In genomic region chr16:69397821-69398521, GRCh38 we compare ENCODE assay signal across 8 cellular contexts. TPM values are rescaled to one million over a fixed set of nuclear protein-coding genes. Genes with fewer than 3 reads are reported as not detected.
A peak's percentile ranks its signal among the peaks of the same experiment; 100 is the strongest.
DNase-seq lines count a peak whose midpoint lies in the region; ATAC-seq and TF ChIP-seq lines count a peak whose summit lies in the region.

No MANE protein-coding gene starts in this region.

- H3K36me3 ChIP-seq in Caco-2 (ENCODE audit: control insufficient read depth, insufficient read depth, low read length): no peaks in the 10 kb centered on the region

- peak overlapping the region; percentile 78 for H3K27ac Mint-ChIP-seq in Caco-2 (ENCODE audit: unreplicated experiment)
- peak overlapping the region; percentile 57 for H3K27ac Mint-ChIP-seq in activated T-helper 1 cell treated with anti-CD3 and anti-CD28 coated beads, Interleukin-12 subunit alpha, Interleukin-12 subunit beta, Interleukin-2, Interleukin-4 antibody, amounts not matched to agents 30 ng/mL and 10 ng/mL and 1 ng/mL, durations not matched to agents 14 hours and 24 hours and 36 hours
- no peak overlapping the region for H3K27ac Mint-ChIP-seq in activated naive CD4-positive, alpha-beta T cell treated with anti-CD3 and anti-CD28 coated beads, Interleukin-2, amount 50 U/mL, for 72 hours

- H3K9me3 ChIP-seq in Caco-2: no peaks in the 10 kb centered on the region

- no TSS peak for BruUV-seq in Caco-2 (replicated peaks; lab: Mats Ljungman, UMichigan)

- no peaks in the 10 kb centered on the region for H3K9me3 Mint-ChIP-seq in Caco-2 (ENCODE audit: unreplicated experiment)
- H3K9me3 Mint-ChIP-seq in activated T-helper 1 cell treated with anti-CD3 and anti-CD28 coated beads, Interleukin-12 subunit alpha, Interleukin-12 subunit beta, Interleukin-2, Interleukin-4 antibody, amounts not matched to agents 30 ng/mL and 10 ng/mL and 1 ng/mL, durations not matched to agents 14 hours and 24 hours and 36 hours: no peaks in the 10 kb centered on the region
- no peaks in the 10 kb centered on the region for H3K9me3 Mint-ChIP-seq in activated naive CD4-positive, alpha-beta T cell treated with anti-CD3 and anti-CD28 coated beads, Interleukin-2, amount 50 U/mL, for 72 hours

- ATAC-seq in left cardiac atrium: peak; percentile 82 to 89
- no peak for ATAC-seq in activated naive CD4-positive, alpha-beta T cell treated with anti-CD3 and anti-CD28 coated beads, Interleukin-2, amount 50 U/mL, for 72 hours

- peaks cover 38% of the 10 kb centered on the region for H3K4me1 Mint-ChIP-seq in Caco-2 (ENCODE audit: low read depth, unreplicated experiment)
- H3K4me1 Mint-ChIP-seq in activated T-helper 1 cell treated with anti-CD3 and anti-CD28 coated beads, Interleukin-12 subunit alpha, Interleukin-12 subunit beta, Interleukin-2, Interleukin-4 antibody, amounts not matched to agents 30 ng/mL and 10 ng/mL and 1 ng/mL, durations not matched to agents 14 hours and 24 hours and 36 hours (ENCODE audit: low read depth): peaks cover 24% of the 10 kb centered on the region

- no peaks in the 10 kb centered on the region for H3K27me3 Mint-ChIP-seq in Caco-2 (ENCODE audit: insufficient read depth, unreplicated experiment)
- peaks cover 2% of the 10 kb centered on the region for H3K27me3 Mint-ChIP-seq in activated T-helper 1 cell treated with anti-CD3 and anti-CD28 coated beads, Interleukin-12 subunit alpha, Interleukin-12 subunit beta, Interleukin-2, Interleukin-4 antibody, amounts not matched to agents 30 ng/mL and 10 ng/mL and 1 ng/mL, durations not matched to agents 14 hours and 24 hours and 36 hours (ENCODE audit: insufficient read depth)

- DNase-seq in Caco-2: peak; percentile 79
- DNase-seq in HS-27A (ENCODE audit: low read depth): peak; percentile 62
- no peak for DNase-seq in activated T-helper 1 cell treated with anti-CD3 and anti-CD28 coated beads, Interleukin-12 subunit alpha, Interleukin-12 subunit beta, Interleukin-2, Interleukin-4 antibody, amounts not matched to agents 30 ng/mL and 10 ng/mL and 1 ng/mL, durations not matched to agents 14 hours and 24 hours and 36 hours (ENCODE audit: low spot score)
- peak; percentile 35 for DNase-seq in left cardiac atrium
- peak; percentile 56 for DNase-seq in retina
- no peak for DNase-seq in stimulated activated naive CD4-positive, alpha-beta T cell (lab: John Stamatoyannopoulos, UW)
- DNase-seq in activated naive CD4-positive, alpha-beta T cell treated with anti-CD3 and anti-CD28 coated beads, Interleukin-2, amount 50 U/mL, for 72 hours (ENCODE audit: low spot score in 2 of 2): no peak
- no peak for DNase-seq in GM19238 (ENCODE audit: insufficient read length, low spot score)

- intact Hi-C loops in Caco-2 (cut with micrococcal nuclease; ENCODE audit: unreplicated experiment): no loop called here
- intact Hi-C loops in activated T-helper 1 cell treated with anti-CD3 and anti-CD28 coated beads, Interleukin-12 subunit alpha, Interleukin-12 subunit beta, Interleukin-2, Interleukin-4 antibody, amounts not matched to agents 30 ng/mL and 10 ng/mL and 1 ng/mL, durations not matched to agents 14 hours and 24 hours and 36 hours (cut with micrococcal nuclease): loop anchor here (5.0 to 10.0 kb wide), 2 partner anchors 44 to 247 kb away; no protein-coding TSS in a partner anchor
- intact Hi-C loops in left cardiac atrium (cut with DNase I): loop anchor here in 1 of 2 donors (5.0 to 10.0 kb wide), 4 partner anchors 87 to 354 kb away; partner anchors contain the start of genes NFAT5 and NOB1

- peak; percentile 59 to 74 for TF ChIP-seq CTCF in Caco-2 (IDR thresholded peaks at IDR 0.05; ENCODE audit: insufficient read depth in 1 of 2, low read depth in 1 of 2, low read length in 1 of 2, severe bottlenecking in 1 of 2, unreplicated experiment in 1 of 2)

- peaks cover 62% of the 10 kb centered on the region for H3K4me1 ChIP-seq in Caco-2

- CTCF ChIA-PET in Caco-2 (lab: Charles Lee): interaction anchor here (0.6 to 1.6 kb wide), 22 partner anchors 9 to 970 kb away, joined by 3 to 13 read pairs (median 3); partner anchors contain the start of genes CYB5B and NOB1

- H3K4me3 Mint-ChIP-seq in Caco-2 (ENCODE audit: unreplicated experiment): peak overlapping the region; percentile 52
- no peak overlapping the region for H3K4me3 Mint-ChIP-seq in activated T-helper 1 cell treated with anti-CD3 and anti-CD28 coated beads, Interleukin-12 subunit alpha, Interleukin-12 subunit beta, Interleukin-2, Interleukin-4 antibody, amounts not matched to agents 30 ng/mL and 10 ng/mL and 1 ng/mL, durations not matched to agents 14 hours and 24 hours and 36 hours

- no peaks in the 10 kb centered on the region for H3K27me3 ChIP-seq in Caco-2 (replicated peaks; ENCODE audit: control insufficient read depth, insufficient read depth, low read length)

- peaks cover 19% of the 10 kb centered on the region for H3K36me3 Mint-ChIP-seq in Caco-2 (ENCODE audit: insufficient read depth, unreplicated experiment)
- no peaks in the 10 kb centered on the region for H3K36me3 Mint-ChIP-seq in activated T-helper 1 cell treated with anti-CD3 and anti-CD28 coated beads, Interleukin-12 subunit alpha, Interleukin-12 subunit beta, Interleukin-2, Interleukin-4 antibody, amounts not matched to agents 30 ng/mL and 10 ng/mL and 1 ng/mL, durations not matched to agents 14 hours and 24 hours and 36 hours (ENCODE audit: low read depth)
- no peaks in the 10 kb centered on the region for H3K36me3 Mint-ChIP-seq in activated naive CD4-positive, alpha-beta T cell treated with anti-CD3 and anti-CD28 coated beads, Interleukin-2, amount 50 U/mL, for 72 hours

- no peak overlapping the region for H3K4me3 ChIP-seq in Caco-2 (ENCODE audit: low read depth, low read length)

- POLR2A ChIA-PET in Caco-2 (lab: Charles Lee): interaction anchor here (0.5 to 1.3 kb wide), 4 partner anchors 20 to 67 kb away, joined by 4 to 8 read pairs (median 4); no protein-coding TSS in a partner anchor

RNA-seq across cellular contexts. Expression of gene TERF2, which starts 12.2 kb away (rescaled TPM):
- 43.6 and 46.2 TPM in 2 replicates for total RNA-seq in Caco-2 (2022)
- total RNA-seq in activated T-helper 1 cell treated with anti-CD3 and anti-CD28 coated beads, Interleukin-12 subunit alpha, Interleukin-12 subunit beta, Interleukin-2, Interleukin-4 antibody, amounts not matched to agents 30 ng/mL and 10 ng/mL and 1 ng/mL, durations not matched to agents 14 hours and 24 hours and 36 hours: 59.4 and 67.0 TPM in 2 replicates
- 10 to 100 TPM; 22.6 to 26.6 TPM for total RNA-seq in left cardiac atrium
- total RNA-seq in activated naive CD4-positive, alpha-beta T cell treated with anti-CD3 and anti-CD28 coated beads, Interleukin-2, amount 50 U/mL, for 72 hours: 10 to 100 TPM; 45.7 to 48.0 TPM

RNA-seq across cellular contexts. Expression of gene CYB5B, which starts 26.4 kb away (rescaled TPM):
- total RNA-seq in Caco-2 (2022): 355 TPM in 2 replicates
- 157 and 166 TPM in 2 replicates for total RNA-seq in activated T-helper 1 cell treated with anti-CD3 and anti-CD28 coated beads, Interleukin-12 subunit alpha, Interleukin-12 subunit beta, Interleukin-2, Interleukin-4 antibody, amounts not matched to agents 30 ng/mL and 10 ng/mL and 1 ng/mL, durations not matched to agents 14 hours and 24 hours and 36 hours
- total RNA-seq in left cardiac atrium: 10 to 100 TPM; 60.8 to 62.0 TPM
- total RNA-seq in activated naive CD4-positive, alpha-beta T cell treated with anti-CD3 and anti-CD28 coated beads, Interleukin-2, amount 50 U/mL, for 72 hours: 100 to 1,000 TPM; 153 to 160 TPM

RNA-seq across cellular contexts. Expression of gene TMED6, which starts 46.4 kb away (rescaled TPM):
- total RNA-seq in Caco-2 (2022): 2.4 TPM in 2 replicates
- total RNA-seq in activated T-helper 1 cell treated with anti-CD3 and anti-CD28 coated beads, Interleukin-12 subunit alpha, Interleukin-12 subunit beta, Interleukin-2, Interleukin-4 antibody, amounts not matched to agents 30 ng/mL and 10 ng/mL and 1 ng/mL, durations not matched to agents 14 hours and 24 hours and 36 hours: 1.2 and 1.3 TPM in 2 replicates
- under 1 TPM in 1 of 2 donors, not detected in 1; 0.37 TPM for total RNA-seq in left cardiac atrium
- 1 to 10 TPM in 1 of 2 donors, under 1 TPM in 1; 0.39 to 1.8 TPM for total RNA-seq in activated naive CD4-positive, alpha-beta T cell treated with anti-CD3 and anti-CD28 coated beads, Interleukin-2, amount 50 U/mL, for 72 hours

RNA-seq across cellular contexts. Expression of gene NIP7, which starts 58.4 kb away (rescaled TPM):
- total RNA-seq in Caco-2 (2022) (65.6 TPM in 2 replicates), left cardiac atrium (10 to 100 TPM in 1 of 2 donors, 1 to 10 TPM in 1; 9.1 to 20.8 TPM)
- 80.7 and 85.8 TPM in 2 replicates for total RNA-seq in activated T-helper 1 cell treated with anti-CD3 and anti-CD28 coated beads, Interleukin-12 subunit alpha, Interleukin-12 subunit beta, Interleukin-2, Interleukin-4 antibody, amounts not matched to agents 30 ng/mL and 10 ng/mL and 1 ng/mL, durations not matched to agents 14 hours and 24 hours and 36 hours
- total RNA-seq in activated naive CD4-positive, alpha-beta T cell treated with anti-CD3 and anti-CD28 coated beads, Interleukin-2, amount 50 U/mL, for 72 hours: 10 to 100 TPM; 35.8 to 44.7 TPM

RNA-seq across cellular contexts. Expression of gene COG8, which starts 58.6 kb away (rescaled TPM):
- total RNA-seq in Caco-2 (2022) (57.4 and 59.1 TPM in 2 replicates), left cardiac atrium (10 to 100 TPM; 20.5 to 21.9 TPM)
- 45.3 and 46.5 TPM in 2 replicates for total RNA-seq in activated T-helper 1 cell treated with anti-CD3 and anti-CD28 coated beads, Interleukin-12 subunit alpha, Interleukin-12 subunit beta, Interleukin-2, Interleukin-4 antibody, amounts not matched to agents 30 ng/mL and 10 ng/mL and 1 ng/mL, durations not matched to agents 14 hours and 24 hours and 36 hours
- 10 to 100 TPM; 26.9 to 28.2 TPM for total RNA-seq in activated naive CD4-positive, alpha-beta T cell treated with anti-CD3 and anti-CD28 coated beads, Interleukin-2, amount 50 U/mL, for 72 hours

Comparison
In these comparisons a context has a peak if more than half of its experiments do, and no peak if none do; other contexts are left out.
1. DNase-seq: peak in Caco-2 (2 of 2), HS-27A (single experiment), left cardiac atrium (single experiment) and retina (single experiment); none in activated T-helper 1 cell treated with anti-CD3 and anti-CD28 coated beads, Interleukin-12 subunit alpha, Interleukin-12 subunit beta, Interleukin-2, Interleukin-4 antibody, amounts not matched to agents 30 ng/mL and 10 ng/mL and 1 ng/mL, durations not matched to agents 14 hours and 24 hours and 36 hours (single experiment), stimulated activated naive CD4-positive, alpha-beta T cell (0 of 6), activated naive CD4-positive, alpha-beta T cell treated with anti-CD3 and anti-CD28 coated beads, Interleukin-2, amount 50 U/mL, for 72 hours (0 of 2) and GM19238 (single experiment).
2. H3K27ac Mint-ChIP-seq: peak in Caco-2 (single experiment) and activated T-helper 1 cell treated with anti-CD3 and anti-CD28 coated beads, Interleukin-12 subunit alpha, Interleukin-12 subunit beta, Interleukin-2, Interleukin-4 antibody, amounts not matched to agents 30 ng/mL and 10 ng/mL and 1 ng/mL, durations not matched to agents 14 hours and 24 hours and 36 hours (single experiment); none in activated naive CD4-positive, alpha-beta T cell treated with anti-CD3 and anti-CD28 coated beads, Interleukin-2, amount 50 U/mL, for 72 hours (0 of 2).
3. ATAC-seq: peak in left cardiac atrium (2 of 2); none in activated naive CD4-positive, alpha-beta T cell treated with anti-CD3 and anti-CD28 coated beads, Interleukin-2, amount 50 U/mL, for 72 hours (0 of 2).